Comparison of ENCODE assay signal across 6 cellular contexts in the genomic region with DNA sequence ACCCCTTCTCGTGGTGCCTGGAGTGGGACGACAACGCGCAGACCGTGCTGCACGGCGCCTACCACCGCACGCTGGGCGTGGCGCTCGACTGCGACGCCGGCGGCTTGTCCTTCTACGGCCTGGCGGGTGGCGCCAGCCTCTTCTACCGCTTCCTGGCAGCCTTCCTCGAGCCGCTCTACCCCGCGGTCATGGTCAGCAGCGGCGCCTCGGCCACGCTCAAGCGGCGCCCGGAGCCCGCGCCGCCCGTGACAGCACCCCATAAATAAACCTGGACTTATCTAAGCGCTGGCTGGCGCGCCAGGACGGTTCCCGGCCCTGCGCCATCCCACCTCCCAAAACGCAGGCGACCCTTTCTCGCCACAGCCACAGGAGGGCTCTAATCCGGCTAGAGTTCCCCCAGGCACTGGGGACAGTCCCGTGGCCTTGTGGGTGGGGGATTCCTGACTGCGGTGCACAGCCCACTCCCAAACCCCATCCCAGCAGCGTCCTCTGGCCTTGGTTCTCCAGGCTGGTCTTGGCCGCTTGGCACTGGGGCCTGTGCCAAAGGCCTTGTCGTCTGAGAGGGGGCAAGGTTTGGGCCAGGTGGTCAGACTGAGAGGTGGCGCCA. TPM values are rescaled to one million over a fixed set of nuclear protein-coding genes. Genes with fewer than 3 reads are reported as not detected.
DNase-seq lines count a peak whose midpoint lies in the region; ATAC-seq and TF ChIP-seq lines count a peak whose summit lies in the region.

No MANE protein-coding gene starts in this region.

- DNase-seq in AG20443 (ENCODE audit: low spot score) (peak; percentile 72), upper lobe of left lung (peak; percentile 88 to 93), KG1 (lab: John Stamatoyannopoulos, UW) (no peak)
- DNase-seq in activated effector memory CD4-positive, alpha-beta T cell treated with anti-CD3 and anti-CD28 coated beads, Interleukin-2, amount 50 U/mL, for 16 hours = peak; percentile 81

- H3K27me3 ChIP-seq in liver (ENCODE audit: control insufficient read depth in 4 of 4, insufficient read depth in 4 of 4, low read length in 3 of 4) (no peaks in the 10 kb centered on the region), upper lobe of left lung (no peaks in the 10 kb centered on the region)

- no peaks in the 10 kb centered on the region for H3K9me3 ChIP-seq in liver (ENCODE audit: control insufficient read depth in 4 of 4, low read length in 3 of 4)
- H3K9me3 ChIP-seq in upper lobe of left lung = no peaks in the 10 kb centered on the region

- H3K36me3 ChIP-seq in liver (ENCODE audit: control insufficient read depth in 4 of 4, insufficient read depth in 3 of 4, low read depth in 1 of 4, low read length in 3 of 4) (no peaks in the 10 kb centered on the region), upper lobe of left lung (no peaks in the 10 kb centered on the region)

- no peak for TF ChIP-seq EP300 in upper lobe of left lung (IDR thresholded peaks at IDR 0.05)

- TF ChIP-seq RAD21 in liver (IDR thresholded peaks at IDR 0.05) = peak in 1 of 2 donors; percentile 11

- ATAC-seq in HG03135 (IDR thresholded peaks at IDR 0.05; ENCODE audit: unreplicated experiment) (peak; percentile 37), upper lobe of left lung (ENCODE audit: low FRiP score in 2 of 2) (peak; percentile 77 to 88)

- TF ChIP-seq POLR2A in upper lobe of left lung (IDR thresholded peaks at IDR 0.05) = peak in 1 of 4 donors; percentile 54

- peak overlapping the region in 1 of 2 donors; percentile 45 for H3K9ac ChIP-seq in liver (ENCODE audit: low read depth in 1 of 2, low read length in 2 of 2)

- peak; percentile 21 for TF ChIP-seq CTCF in liver (IDR thresholded peaks at IDR 0.05; ENCODE audit: low read depth, low read length, missing input control)
- peak; percentile 8 to 48 (median 30) for TF ChIP-seq CTCF in upper lobe of left lung (IDR thresholded peaks at IDR 0.05)

- H3K4me3 ChIP-seq in liver (ENCODE audit: low read depth in 1 of 3, low read length in 3 of 3) (peak overlapping the region; percentile 36 to 60 (median 59)), upper lobe of left lung (peak overlapping the region; percentile 24 to 53 (median 37))

- H3K4me1 ChIP-seq in liver (ENCODE audit: control insufficient read depth in 4 of 4, insufficient read depth in 4 of 4, low read length in 3 of 4) (peaks cover 3 to 48% (median 40%) of the 10 kb centered on the region in 4 donors), upper lobe of left lung (peaks cover 33 to 46% (median 37%) of the 10 kb centered on the region in 4 donors)

- WGBS in liver = 2% methylated on average over 51 of the region's 51 CpGs
- 0 to 8% methylated on average over 4 to 20 of the region's 51 CpGs for WGBS in upper lobe of left lung, 2 donors

- H3K27ac ChIP-seq in liver (ENCODE audit: low read depth in 1 of 2, low read length in 2 of 2) = peak overlapping the region; percentile 90 to 92
- peak overlapping the region; percentile 84 to 90 (median 88) for H3K27ac ChIP-seq in upper lobe of left lung

TF ChIP-seq in liver, 16 proteins besides CTCF, POLR2A, EP300 and RAD21:
- no peak for TF ChIP-seq TAF1 (conservative IDR thresholded peaks at IDR 0.05)
- peak; percentile 36 for TF ChIP-seq YY1 (IDR thresholded peaks at IDR 0.05)
- TF ChIP-seq, protein P1, sequence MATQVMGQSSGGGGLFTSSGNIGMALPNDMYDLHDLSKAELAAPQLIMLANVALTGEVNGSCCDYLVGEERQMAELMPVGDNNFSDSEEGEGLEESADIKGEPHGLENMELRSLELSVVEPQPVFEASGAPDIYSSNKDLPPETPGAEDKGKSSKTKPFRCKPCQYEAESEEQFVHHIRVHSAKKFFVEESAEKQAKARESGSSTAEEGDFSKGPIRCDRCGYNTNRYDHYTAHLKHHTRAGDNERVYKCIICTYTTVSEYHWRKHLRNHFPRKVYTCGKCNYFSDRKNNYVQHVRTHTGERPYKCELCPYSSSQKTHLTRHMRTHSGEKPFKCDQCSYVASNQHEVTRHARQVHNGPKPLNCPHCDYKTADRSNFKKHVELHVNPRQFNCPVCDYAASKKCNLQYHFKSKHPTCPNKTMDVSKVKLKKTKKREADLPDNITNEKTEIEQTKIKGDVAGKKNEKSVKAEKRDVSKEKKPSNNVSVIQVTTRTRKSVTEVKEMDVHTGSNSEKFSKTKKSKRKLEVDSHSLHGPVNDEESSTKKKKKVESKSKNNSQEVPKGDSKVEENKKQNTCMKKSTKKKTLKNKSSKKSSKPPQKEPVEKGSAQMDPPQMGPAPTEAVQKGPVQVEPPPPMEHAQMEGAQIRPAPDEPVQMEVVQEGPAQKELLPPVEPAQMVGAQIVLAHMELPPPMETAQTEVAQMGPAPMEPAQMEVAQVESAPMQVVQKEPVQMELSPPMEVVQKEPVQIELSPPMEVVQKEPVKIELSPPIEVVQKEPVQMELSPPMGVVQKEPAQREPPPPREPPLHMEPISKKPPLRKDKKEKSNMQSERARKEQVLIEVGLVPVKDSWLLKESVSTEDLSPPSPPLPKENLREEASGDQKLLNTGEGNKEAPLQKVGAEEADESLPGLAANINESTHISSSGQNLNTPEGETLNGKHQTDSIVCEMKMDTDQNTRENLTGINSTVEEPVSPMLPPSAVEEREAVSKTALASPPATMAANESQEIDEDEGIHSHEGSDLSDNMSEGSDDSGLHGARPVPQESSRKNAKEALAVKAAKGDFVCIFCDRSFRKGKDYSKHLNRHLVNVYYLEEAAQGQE (IDR thresholded peaks at IDR 0.05) = peak; percentile 21
- TF ChIP-seq JUND (IDR thresholded peaks at IDR 0.05) = peak in 1 of 2 donors; percentile 4
- TF ChIP-seq, protein P2, sequence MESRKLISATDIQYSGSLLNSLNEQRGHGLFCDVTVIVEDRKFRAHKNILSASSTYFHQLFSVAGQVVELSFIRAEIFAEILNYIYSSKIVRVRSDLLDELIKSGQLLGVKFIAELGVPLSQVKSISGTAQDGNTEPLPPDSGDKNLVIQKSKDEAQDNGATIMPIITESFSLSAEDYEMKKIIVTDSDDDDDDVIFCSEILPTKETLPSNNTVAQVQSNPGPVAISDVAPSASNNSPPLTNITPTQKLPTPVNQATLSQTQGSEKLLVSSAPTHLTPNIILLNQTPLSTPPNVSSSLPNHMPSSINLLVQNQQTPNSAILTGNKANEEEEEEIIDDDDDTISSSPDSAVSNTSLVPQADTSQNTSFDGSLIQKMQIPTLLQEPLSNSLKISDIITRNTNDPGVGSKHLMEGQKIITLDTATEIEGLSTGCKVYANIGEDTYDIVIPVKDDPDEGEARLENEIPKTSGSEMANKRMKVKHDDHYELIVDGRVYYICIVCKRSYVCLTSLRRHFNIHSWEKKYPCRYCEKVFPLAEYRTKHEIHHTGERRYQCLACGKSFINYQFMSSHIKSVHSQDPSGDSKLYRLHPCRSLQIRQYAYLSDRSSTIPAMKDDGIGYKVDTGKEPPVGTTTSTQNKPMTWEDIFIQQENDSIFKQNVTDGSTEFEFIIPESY (IDR thresholded peaks at IDR 0.05) = no peak
- TF ChIP-seq HNF4A (conservative IDR thresholded peaks at IDR 0.05) = no peak
TF ChIP-seq in liver: peak in this region for 3.

RNA-seq across cellular contexts. Expression of a gene that starts 10.2 kb away (rescaled TPM):
- 1 to 10 TPM; 3.0 to 4.5 TPM for total RNA-seq in liver
- 1 to 10 TPM; 1.0 to 2.1 TPM for polyA plus RNA-seq in liver
- total RNA-seq in upper lobe of left lung = 100 to 1,000 TPM in 4 of 6 donors, 10 to 100 TPM in 2; 40.6 to 234 (median 123) TPM

RNA-seq across cellular contexts. Expression of a gene that starts 30.6 kb away (rescaled TPM):
- total RNA-seq in liver (1 to 10 TPM; 5.6 to 8.2 TPM), upper lobe of left lung (10 to 100 TPM; 17.8 to 26.1 (median 22.9) TPM)
- 1 to 10 TPM; 2.4 to 7.1 TPM for polyA plus RNA-seq in liver

RNA-seq across cellular contexts. Expression of a gene that starts 30.8 kb away (rescaled TPM):
- total RNA-seq in liver (100 to 1,000 TPM; 102 to 128 TPM), upper lobe of left lung (100 to 1,000 TPM; 126 to 198 (median 186) TPM)
- 100 to 1,000 TPM; 241 to 378 TPM for polyA plus RNA-seq in liver

RNA-seq across cellular contexts. Expression of a gene that starts 32.2 kb away (rescaled TPM):
- 1 to 10 TPM; 1.7 to 3.1 TPM for total RNA-seq in liver
- polyA plus RNA-seq in liver = 1 to 10 TPM; 4.3 to 6.6 TPM
- 10 to 100 TPM in 5 of 6 donors, 1 to 10 TPM in 1; 7.3 to 29.5 (median 16.6) TPM for total RNA-seq in upper lobe of left lung

RNA-seq across cellular contexts. Expression of a gene that starts 53.9 kb away (rescaled TPM):
- total RNA-seq in liver (10 to 100 TPM; 13.6 to 27.2 TPM), upper lobe of left lung (100 to 1,000 TPM in 2 of 6 donors, 10 to 100 TPM in 4; 46.4 to 113 (median 76.6) TPM)
- polyA plus RNA-seq in liver = 10 to 100 TPM; 22.5 to 26.4 TPM

Comparison
In these comparisons a context has a peak if more than half of its experiments do, and no peak if none do; other contexts are left out.
1. RNA of a gene that starts 10.2 kb away (total RNA-seq): 40.6 to 234 TPM in upper lobe of left lung; 3.0 to 4.5 TPM in liver; every median in the first group is over 4 times any median in the second.